In the genomic region with DNA sequence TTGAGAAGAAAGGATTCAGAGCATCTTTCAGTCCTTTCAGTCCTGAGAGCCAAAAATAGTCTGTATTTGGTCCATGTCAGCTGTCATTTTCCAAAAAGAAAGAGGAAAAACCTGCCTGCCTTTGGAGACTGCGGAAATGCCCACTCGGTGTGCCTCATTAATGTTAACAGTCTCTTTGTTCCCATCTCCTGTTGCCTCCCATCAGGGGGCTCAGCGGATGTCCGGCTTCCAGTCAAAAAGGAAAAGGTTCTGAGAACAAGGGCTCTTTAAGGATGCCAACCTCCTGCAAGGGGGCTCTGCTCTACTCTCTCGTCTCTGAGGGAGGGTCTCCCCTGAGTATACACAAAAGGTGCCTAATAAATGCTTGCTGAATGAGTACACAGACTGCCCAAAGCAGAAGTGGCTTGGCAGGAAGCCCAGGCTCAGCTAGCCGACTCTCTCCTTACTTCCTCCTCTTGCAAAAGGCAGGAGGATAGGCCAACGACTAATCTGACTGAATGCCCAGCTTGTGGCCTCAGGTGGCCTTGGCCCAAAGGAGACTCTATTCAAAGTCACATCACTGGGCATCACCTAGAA, we compare ENCODE assay signal across 8 cellular contexts. TPM values are rescaled to one million over a fixed set of nuclear protein-coding genes. Genes with fewer than 3 reads are reported as not detected.
DNase-seq lines count a peak whose midpoint lies in the region; ATAC-seq and TF ChIP-seq lines count a peak whose summit lies in the region.

No MANE protein-coding gene starts in this region.

- H3K36me3 Mint-ChIP-seq in glutamatergic neuron (ENCODE audit: unreplicated experiment) = peaks cover 8% of the 10 kb centered on the region
- peaks cover 4% of the 10 kb centered on the region for H3K36me3 Mint-ChIP-seq in activated naive CD8-positive, alpha-beta T cell treated with anti-CD3 and anti-CD28 coated beads for 36 hours

- WGBS in sigmoid colon, 2 donors = 43 to 50% methylated on average over 7 of the region's 7 CpGs

- TF ChIP-seq POLR2A in sigmoid colon (IDR thresholded peaks at IDR 0.05) = no peak

- DNase-seq in SK-MEL-5 (ENCODE audit: low read depth, low spot score) = peak; percentile 91
- DNase-seq in glutamatergic neuron = no peak
- peak; percentile 78 for DNase-seq in sigmoid colon
- no peak for DNase-seq in stimulated activated CD4-positive, alpha-beta T cell treated with anti-CD3 and anti-CD28 coated beads, Interleukin-15, amount 100 ng/mL, for 24 hours
- no peak for DNase-seq in activated naive CD8-positive, alpha-beta T cell treated with anti-CD3 and anti-CD28 coated beads for 36 hours

- H3K4me1 ChIP-seq in HUES48 (ENCODE audit: control insufficient read depth, insufficient read depth, low read length) (peaks cover 33% of the 10 kb centered on the region), sigmoid colon (peaks cover 0 to 18% (median 6%) of the 10 kb centered on the region in 4 donors)

- no peak overlapping the region for H3K4me3 Mint-ChIP-seq in glutamatergic neuron (ENCODE audit: unreplicated experiment)
- H3K4me3 Mint-ChIP-seq in activated naive CD8-positive, alpha-beta T cell treated with anti-CD3 and anti-CD28 coated beads for 36 hours = no peak overlapping the region

- H3K27ac ChIP-seq in HUES48 (ENCODE audit: low read depth, low read length) (peak overlapping the region; percentile 98), sigmoid colon (peak overlapping the region in 1 of 4 donors; percentile 11)

- TF ChIP-seq EP300 in sigmoid colon (IDR thresholded peaks at IDR 0.05) = no peak

- H3K4me3 ChIP-seq in HUES48 (ENCODE audit: low read depth, low read length) (peak overlapping the region; percentile 26), sigmoid colon (no peak overlapping the region)

- H3K27me3 ChIP-seq in HUES48 (ENCODE audit: control insufficient read depth, insufficient read depth, low read length) = no peaks in the 10 kb centered on the region
- H3K27me3 ChIP-seq in sigmoid colon = no peaks in the 10 kb centered on the region

- intact Hi-C loops in sigmoid colon (cut with DNase I) = loop anchor here (5.0 kb wide), 3 partner anchors 51 to 156 kb away; a partner anchor contains a TSS

- ATAC-seq in GM21786 (IDR thresholded peaks at IDR 0.05; ENCODE audit: unreplicated experiment) (no peak), GM18502 (IDR thresholded peaks at IDR 0.05; ENCODE audit: poor library complexity, unreplicated experiment) (no peak)

- in situ Hi-C loops in SK-MEL-5 (cut with HindIII; ENCODE audit: low pct_unique_long_range_greater_than_20kb, low sequenced_read_pairs) = no loop called here

- H3K27ac Mint-ChIP-seq in glutamatergic neuron (ENCODE audit: unreplicated experiment) = peak overlapping the region; percentile 12
- H3K27ac Mint-ChIP-seq in activated naive CD8-positive, alpha-beta T cell treated with anti-CD3 and anti-CD28 coated beads for 36 hours = no peak overlapping the region

- no peaks in the 10 kb centered on the region for H3K9me3 ChIP-seq in HUES48 (ENCODE audit: control insufficient read depth, insufficient read depth, low read length)
- H3K9me3 ChIP-seq in sigmoid colon = no peaks in the 10 kb centered on the region

- H3K27me3 Mint-ChIP-seq in glutamatergic neuron (ENCODE audit: unreplicated experiment) = peaks cover 3% of the 10 kb centered on the region
- H3K27me3 Mint-ChIP-seq in activated naive CD8-positive, alpha-beta T cell treated with anti-CD3 and anti-CD28 coated beads for 36 hours = no peaks in the 10 kb centered on the region

- H3K36me3 ChIP-seq in HUES48 (ENCODE audit: control insufficient read depth, insufficient read depth, low read length) (peaks cover 61% of the 10 kb centered on the region), sigmoid colon (peaks cover 0 to 46% (median 12%) of the 10 kb centered on the region in 4 donors)

- TF ChIP-seq CTCF in glutamatergic neuron (IDR thresholded peaks at IDR 0.05; ENCODE audit: partially characterized antibody, unreplicated experiment) (no peak), sigmoid colon (IDR thresholded peaks at IDR 0.05) (no peak)

- H3K9me3 Mint-ChIP-seq in glutamatergic neuron (ENCODE audit: unreplicated experiment) = peaks cover 12% of the 10 kb centered on the region
- H3K9me3 Mint-ChIP-seq in activated naive CD8-positive, alpha-beta T cell treated with anti-CD3 and anti-CD28 coated beads for 36 hours = no peaks in the 10 kb centered on the region

- H3K4me1 Mint-ChIP-seq in glutamatergic neuron (ENCODE audit: low read depth, unreplicated experiment) = no peaks in the 10 kb centered on the region
- peaks cover 12% of the 10 kb centered on the region for H3K4me1 Mint-ChIP-seq in activated naive CD8-positive, alpha-beta T cell treated with anti-CD3 and anti-CD28 coated beads for 36 hours

- 0 out of 2 replicates have a peak overlapping the region, but pooled peaks have one; percentile 25 for H3K9ac ChIP-seq in HUES48 (ENCODE audit: low read depth, low read length)

RNA-seq across cellular contexts. Expression of a gene that starts 17.3 kb away (rescaled TPM):
- 72.8 and 76.2 TPM in 2 replicates for total RNA-seq in SK-MEL-5 (2014; rRNA removed; shearing (Covaris generic))
- polyA plus RNA-seq in SK-MEL-5 (2015; cell fraction: cytosol; rRNA removed) = 85.2 and 104 TPM in 2 replicates
- polyA plus RNA-seq in SK-MEL-5 (2015; cell fraction: nucleus; rRNA removed) = 421 and 497 TPM in 2 replicates
- 373 TPM for total RNA-seq in glutamatergic neuron (ENCODE audit: unreplicated experiment)
- total RNA-seq in sigmoid colon = 10 to 100 TPM in 1 of 4 donors, 1 to 10 TPM in 3; 3.9 to 11.6 (median 5.1) TPM
- 10 to 100 TPM; 59.6 to 94.1 (median 72.1) TPM for polyA plus RNA-seq in sigmoid colon
- 100 to 1,000 TPM; 219 to 221 TPM for total RNA-seq in activated naive CD8-positive, alpha-beta T cell treated with anti-CD3 and anti-CD28 coated beads for 36 hours

RNA-seq across cellular contexts. Expression of a gene that starts 32.5 kb away (rescaled TPM):
- total RNA-seq in SK-MEL-5 (2014; rRNA removed; shearing (Covaris generic)) = 1.8 and 2.1 TPM in 2 replicates
- 2.5 and 3.6 TPM in 2 replicates for polyA plus RNA-seq in SK-MEL-5 (2015; cell fraction: cytosol; rRNA removed)
- 13.5 and 18.8 TPM in 2 replicates for polyA plus RNA-seq in SK-MEL-5 (2015; cell fraction: nucleus; rRNA removed)
- total RNA-seq in glutamatergic neuron (ENCODE audit: unreplicated experiment) (5.9 TPM), sigmoid colon (1 to 10 TPM in 2 of 4 donors, under 1 TPM in 2; 0.16 to 2.8 (median 0.74) TPM)
- polyA plus RNA-seq in sigmoid colon = 1 to 10 TPM; 1.6 to 6.3 (median 1.8) TPM
- 1 to 10 TPM; 4.8 to 5.6 TPM for total RNA-seq in activated naive CD8-positive, alpha-beta T cell treated with anti-CD3 and anti-CD28 coated beads for 36 hours

RNA-seq across cellular contexts. Expression of a gene that starts 35.0 kb away (rescaled TPM):
- total RNA-seq in SK-MEL-5 (2014; rRNA removed; shearing (Covaris generic)) = 12.0 and 17.3 TPM in 2 replicates
- 29.7 and 35.3 TPM in 2 replicates for polyA plus RNA-seq in SK-MEL-5 (2015; cell fraction: cytosol; rRNA removed)
- polyA plus RNA-seq in SK-MEL-5 (2015; cell fraction: nucleus; rRNA removed) = 6.2 and 7.6 TPM in 2 replicates
- 8.2 TPM for total RNA-seq in glutamatergic neuron (ENCODE audit: unreplicated experiment)
- total RNA-seq in sigmoid colon = under 1 TPM in 2 of 4 donors, not detected in 2; 0.66 to 0.71 TPM
- 10 to 100 TPM in 1 of 3 donors, 1 to 10 TPM in 2; 2.1 to 14.2 (median 3.0) TPM for polyA plus RNA-seq in sigmoid colon
- total RNA-seq in activated naive CD8-positive, alpha-beta T cell treated with anti-CD3 and anti-CD28 coated beads for 36 hours = 10 to 100 TPM; 15.5 to 17.8 TPM

RNA-seq across cellular contexts. Expression of a gene that starts 41.3 kb away (rescaled TPM):
- 965 and 1,109 TPM in 2 replicates for total RNA-seq in SK-MEL-5 (2014; rRNA removed; shearing (Covaris generic))
- polyA plus RNA-seq in SK-MEL-5 (2015; cell fraction: cytosol; rRNA removed) = 260 and 377 TPM in 2 replicates
- 146 and 154 TPM in 2 replicates for polyA plus RNA-seq in SK-MEL-5 (2015; cell fraction: nucleus; rRNA removed)
- total RNA-seq in glutamatergic neuron (ENCODE audit: unreplicated experiment) (627 TPM), sigmoid colon (100 to 1,000 TPM; 491 to 937 (median 695) TPM)
- polyA plus RNA-seq in sigmoid colon = 1,000 to 10,000 TPM; 1,420 to 1,929 (median 1,826) TPM
- total RNA-seq in activated naive CD8-positive, alpha-beta T cell treated with anti-CD3 and anti-CD28 coated beads for 36 hours = 1,000 to 10,000 TPM; 2,447 to 2,533 TPM

RNA-seq across cellular contexts. Expression of a gene that starts 43.4 kb away (rescaled TPM):
- total RNA-seq in SK-MEL-5 (2014; rRNA removed; shearing (Covaris generic)) = 89.9 and 93.4 TPM in 2 replicates
- polyA plus RNA-seq in SK-MEL-5 (2015; cell fraction: cytosol; rRNA removed) = 91.3 and 123 TPM in 2 replicates
- 159 and 165 TPM in 2 replicates for polyA plus RNA-seq in SK-MEL-5 (2015; cell fraction: nucleus; rRNA removed)
- total RNA-seq in glutamatergic neuron (ENCODE audit: unreplicated experiment) (54.3 TPM), sigmoid colon (100 to 1,000 TPM; 146 to 205 (median 167) TPM)
- 10 to 100 TPM; 16.6 to 39.0 (median 33.1) TPM for polyA plus RNA-seq in sigmoid colon
- 1 to 10 TPM; 7.6 to 8.2 TPM for total RNA-seq in activated naive CD8-positive, alpha-beta T cell treated with anti-CD3 and anti-CD28 coated beads for 36 hours

Comparison
In these comparisons a context has a peak if more than half of its experiments do, and no peak if none do; other contexts are left out.
1. DNase-seq: peak in SK-MEL-5 (single experiment) and sigmoid colon (single experiment); none in glutamatergic neuron (single experiment), stimulated activated CD4-positive, alpha-beta T cell treated with anti-CD3 and anti-CD28 coated beads, Interleukin-15, amount 100 ng/mL, for 24 hours (single experiment) and activated naive CD8-positive, alpha-beta T cell treated with anti-CD3 and anti-CD28 coated beads for 36 hours (single experiment).